In genomic region chr5:43729846-43730478, GRCh38 we compare ENCODE assay signal across 8 cellular contexts.
DNase-seq lines count a peak whose midpoint lies in the region; ATAC-seq and TF ChIP-seq lines count a peak whose summit lies in the region.

No MANE protein-coding gene starts in this region.

- H3K27ac ChIP-seq in IMR-90 (ENCODE audit: insufficient read depth, low read length) (no peak overlapping the region), vagina (no peak overlapping the region)

- H4K91ac ChIP-seq in IMR-90 (ENCODE audit: insufficient read depth, low read depth, low read length) = no peak overlapping the region

- DNase-seq in Calu3 = no peak
- peak; percentile 51 for DNase-seq in IMR-90
- peak; percentile 4 for DNase-seq in glomerular endothelial cell (ENCODE audit: extremely low read depth, low read depth, low spot score)
- no peak for DNase-seq in vagina (ENCODE audit: extremely low spot score in 2 of 2)
- no peak for DNase-seq in activated naive CD4-positive, alpha-beta T cell (lab: John Stamatoyannopoulos, UW)
- no peak for DNase-seq in nucleus accumbens (lab: John Stamatoyannopoulos, UW)
- no peak for DNase-seq in NCI-H1436 (lab: John Stamatoyannopoulos, UW)

- H3K27ac Mint-ChIP-seq in Calu3 (ENCODE audit: unreplicated experiment) = no peak overlapping the region

- H2AK5ac ChIP-seq in IMR-90 (ENCODE audit: low read depth, low read length) = no peak overlapping the region

- WGBS in IMR-90 (ENCODE audit: extremely low coverage in 2 of 2, insufficient read length in 1 of 2), 2 experiments = no CpG with 5 or more reads among the region's 2 CpGs

- no peaks in the 10 kb centered on the region for H3K27me3 Mint-ChIP-seq in Calu3 (ENCODE audit: unreplicated experiment)

- H3K23ac ChIP-seq in IMR-90 (ENCODE audit: low read depth, low read length) = no peak overlapping the region

- H3K9me1 ChIP-seq in IMR-90 (ENCODE audit: insufficient read depth, low read length) = no peaks in the 10 kb centered on the region

- no peak overlapping the region for H3K9ac ChIP-seq in IMR-90 (ENCODE audit: low read depth, low read length)

- H2BK120ac ChIP-seq in IMR-90 (ENCODE audit: low read depth, low read length) = 0 out of 2 replicates have a peak overlapping the region, but pooled peaks have one; percentile 9

- H2BK15ac ChIP-seq in IMR-90 (ENCODE audit: low read depth, low read length) = no peak overlapping the region

- dilution Hi-C loops in IMR-90 (cut with HindIII; ENCODE audit: low sequenced_read_pairs, unreplicated experiment) = no loop called here

- H3K4me3 ChIP-seq in IMR-90 (ENCODE audit: insufficient read depth, low read depth, low read length) (no peak overlapping the region), vagina (no peak overlapping the region)

- H2BK20ac ChIP-seq in IMR-90 (ENCODE audit: low read depth, low read length) = no peak overlapping the region

- CTCF ChIA-PET in Calu3 (lab: Charles Lee) (interaction anchor here (5.4 kb wide), 1 partner anchor 603 kb away, joined by 22 read pairs; no protein-coding TSS in a partner anchor), IMR-90 (lab: Yijun Ruan, JAX) (interaction anchor here (0.8 to 3.5 kb wide), 4 partner anchors 37 to 1044 kb away, joined by 3 to 16 read pairs (median 3); no protein-coding TSS in a partner anchor)

- BruUV-seq in Calu3 (replicated peaks; lab: Mats Ljungman, UMichigan) (no TSS peak), IMR-90 (replicated peaks; lab: Mats Ljungman, UMichigan) (no TSS peak)

- H3K27me3 ChIP-seq in IMR-90 (ENCODE audit: control insufficient read depth, insufficient read depth, low read length) = no peaks in the 10 kb centered on the region
- H3K27me3 ChIP-seq in vagina = no peaks in the 10 kb centered on the region

- no peak overlapping the region for H3K4me2 ChIP-seq in IMR-90 (ENCODE audit: low read depth, low read length)

- peak; percentile 56 for TF ChIP-seq CTCF in Calu3 (IDR thresholded peaks at IDR 0.05; ENCODE audit: unreplicated experiment)
- TF ChIP-seq CTCF in IMR-90 (conservative IDR thresholded peaks at IDR 0.05; ENCODE audit: low read depth, low read length) = peak; percentile 69
- TF ChIP-seq CTCF in vagina (IDR thresholded peaks at IDR 0.05) = peak; percentile 29 to 45 (median 41)

- ATAC-seq in IMR-90 (ENCODE audit: low read depth) (peak; percentile 62), SK-N-SH treated with all-trans-retinoic acid at 6 μM for 48 hours (peak; percentile 59; the same call in 2 of the 3 replicates)

- no peak overlapping the region for H3K56ac ChIP-seq in IMR-90 (ENCODE audit: extremely low read depth, insufficient read depth, low read length)

- no peak overlapping the region for H2AFZ ChIP-seq in IMR-90 (replicated peaks; ENCODE audit: low read length, poor library complexity)

- no peaks in the 10 kb centered on the region for H3K79me1 ChIP-seq in IMR-90 (ENCODE audit: low read depth in 1 of 2, low read length in 2 of 2)

- H3K4me1 ChIP-seq in IMR-90 (ENCODE audit: control insufficient read depth, insufficient read depth, low read length) (peaks cover 1% of the 10 kb centered on the region; the same call in 1 of the 2 replicates), vagina (no peaks in the 10 kb centered on the region)

- peak overlapping the region; percentile 97; the same call in 1 of the 2 replicates for H3K18ac ChIP-seq in IMR-90 (ENCODE audit: low read depth, low read length)

- no peak overlapping the region for H2BK5ac ChIP-seq in IMR-90 (ENCODE audit: low read depth, low read length, poor library complexity, severe bottlenecking)

- no peaks in the 10 kb centered on the region for H3K36me3 Mint-ChIP-seq in Calu3 (ENCODE audit: insufficient read depth, unreplicated experiment)

- H4K5ac ChIP-seq in IMR-90 (ENCODE audit: low read depth, low read length) = peak overlapping the region; percentile 75; the same call in 1 of the 2 replicates

- H4K20me1 ChIP-seq in IMR-90 (ENCODE audit: insufficient read depth, low read length) = no peaks in the 10 kb centered on the region

- POLR2A ChIA-PET in IMR-90 (lab: Charles Lee; ENCODE audit: unreplicated experiment) = no interaction called here

- TF ChIP-seq RAD21 in IMR-90 (IDR thresholded peaks at IDR 0.05; ENCODE audit: low read length) = peak; percentile 72

- H3K4me3 Mint-ChIP-seq in Calu3 (ENCODE audit: low read depth, unreplicated experiment) = no peak overlapping the region

- H3K14ac ChIP-seq in IMR-90 (replicated peaks; ENCODE audit: low read depth, low read length) = no peak overlapping the region

- H3K9me3 ChIP-seq in IMR-90 (ENCODE audit: control insufficient read depth, insufficient read depth, low read length) = no peaks in the 10 kb centered on the region
- no peaks in the 10 kb centered on the region for H3K9me3 ChIP-seq in vagina

- no peak overlapping the region for H2AK9ac ChIP-seq in IMR-90 (replicated peaks; ENCODE audit: low read depth, low read length, poor library complexity)

- H3K4ac ChIP-seq in IMR-90 (ENCODE audit: low read depth, low read length) = no peak overlapping the region

- no peaks in the 10 kb centered on the region for H3K36me3 ChIP-seq in IMR-90 (ENCODE audit: control insufficient read depth, insufficient read depth, low read length)
- H3K36me3 ChIP-seq in vagina = no peaks in the 10 kb centered on the region

- H3K9me3 Mint-ChIP-seq in Calu3 (ENCODE audit: low read depth, unreplicated experiment) = no peaks in the 10 kb centered on the region

- in situ Hi-C loops in IMR-90 (cut with MboI; ENCODE audit: low sequenced_read_pairs) = loop anchor here (5.0 to 25.0 kb wide), 2 partner anchors 602 to 1057 kb away; no protein-coding TSS in a partner anchor

- TF ChIP-seq POLR2A in IMR-90 (IDR thresholded peaks at IDR 0.05; ENCODE audit: low read depth, low read length) = no peak
- TF ChIP-seq POLR2A in vagina (IDR thresholded peaks at IDR 0.05) = no peak

- no peak overlapping the region for H4K8ac ChIP-seq in IMR-90 (ENCODE audit: low read depth in 2 of 2, low read length in 2 of 2)

- H3K4me1 Mint-ChIP-seq in Calu3 (ENCODE audit: low read depth, unreplicated experiment) = peaks cover 15% of the 10 kb centered on the region

- intact Hi-C loops in Calu3 (cut with micrococcal nuclease; ENCODE audit: unreplicated experiment) = loop anchor here (1.0 to 10.0 kb wide), 4 partner anchors 112 to 1042 kb away; no protein-coding TSS in a partner anchor
- intact Hi-C loops in IMR-90 (cut with micrococcal nuclease) = loop anchor here (1.0 to 5.0 kb wide), 5 partner anchors 68 to 1045 kb away; no protein-coding TSS in a partner anchor
- intact Hi-C loops in vagina (cut with DNase I) = no loop called here

TF ChIP-seq in IMR-90, 13 proteins besides CTCF, POLR2A, EP300 and RAD21:
- no peak for TF ChIP-seq RFX5 (IDR thresholded peaks at IDR 0.05; ENCODE audit: low read depth, low read length)
- peak; percentile 75 for TF ChIP-seq SMC3 (IDR thresholded peaks at IDR 0.05; ENCODE audit: low read depth, low read length)
- no peak for TF ChIP-seq ELK1 (IDR thresholded peaks at IDR 0.05; ENCODE audit: borderline replicate concordance, low read depth, low read length)

TF ChIP-seq in SK-N-SH treated with all-trans-retinoic acid at 6 μM for 48 hours, 23 proteins besides CTCF, POLR2A, EP300 and RAD21:
- TF ChIP-seq POU6F1 (CRISPR knock-in tag; IDR thresholded peaks at IDR 0.05; ENCODE audit: borderline replicate concordance, low read depth) = no peak
- TF ChIP-seq ZNF8 (CRISPR knock-in tag; IDR thresholded peaks at IDR 0.05) = no peak
- no peak for TF ChIP-seq ISL1 (CRISPR knock-in tag; IDR thresholded peaks at IDR 0.05)
- no peak for TF ChIP-seq PATZ1 (CRISPR knock-in tag; IDR thresholded peaks at IDR 0.05; ENCODE audit: borderline replicate concordance)

Comparison
In these comparisons a context has a peak if more than half of its experiments do, and no peak if none do; other contexts are left out.
1. DNase-seq: peak in IMR-90 (single experiment) and glomerular endothelial cell (single experiment); none in Calu3 (single experiment), vagina (0 of 2), activated naive CD4-positive, alpha-beta T cell (0 of 4), nucleus accumbens (0 of 56) and NCI-H1436 (single experiment).
2. Peak in every context shown above with its lines, with median percentiles within 50 percentile points of each other: CTCF ChIP-seq.